30 cellular contexts compared by ENCODE assay signal in genomic region chr5:168780888-168781287, GRCh38.
"Had no signal": no experiment of that assay in that cellular context is flagged by ENCODE, and none has a peak within 500 bp of the region (broad histone marks: within the 10 kb centered on the region; RNA-seq: fewer than 3 reads in every experiment).

No MANE protein-coding gene starts in this region.

- H3K4me3 ChIP-seq: ascending aorta, breast epithelium, cardiac muscle cell, colonic mucosa, esophagus squamous epithelium, gastroesophageal sphincter, heart right ventricle, hepatocyte had no signal

- H3K4me2 ChIP-seq: hepatocyte had no signal

- H3K36me3 ChIP-seq: breast epithelium, colonic mucosa, heart right ventricle had no signal

- H3K9me3 ChIP-seq: ascending aorta, breast epithelium, colonic mucosa, esophagus squamous epithelium, gastroesophageal sphincter, heart right ventricle had no signal

- H3K36me3 Mint-ChIP-seq: activated naive CD4-positive, alpha-beta T cell treated with anti-CD3 and anti-CD28 coated beads, Interleukin-2, amount 10 ng/mL, durations not matched to agents 7 days and 5 days; activated naive CD8-positive, alpha-beta T cell treated with anti-CD3 and anti-CD28 coated beads, Interleukin-2, amount 10 ng/mL, durations not matched to agents 7 days and 5 days had no signal

- H3K27ac Mint-ChIP-seq: activated CD4-positive, alpha-beta memory T cell treated with anti-CD3 and anti-CD28 coated beads, Interleukin-2, amount 10 ng/mL, durations not matched to agents 7 days and 5 days; activated CD4-positive, alpha-beta T cell treated with anti-CD3 and anti-CD28 coated beads, Interleukin-2, amount 10 ng/mL, durations not matched to agents 7 days and 5 days; activated naive CD4-positive, alpha-beta T cell treated with anti-CD3 and anti-CD28 coated beads, Interleukin-2, amount 10 ng/mL, durations not matched to agents 7 days and 5 days; activated naive CD4-positive, alpha-beta T cell treated with anti-CD3 and anti-CD28 coated beads, Interleukin-2, amount 50 U/mL, for 72 hours; activated naive CD8-positive, alpha-beta T cell treated with anti-CD3 and anti-CD28 coated beads, Interleukin-2, amount 10 ng/mL, durations not matched to agents 7 days and 5 days; activated T-cell treated with anti-CD3 and anti-CD28 coated beads, Interleukin-2, amount 50 U/mL, for 24 hours; activated T-cell treated with anti-CD3 and anti-CD28 coated beads, Interleukin-2, amount 50 U/mL, for 72 hours; effector memory CD8-positive, alpha-beta T cell had no signal

- H3K27ac ChIP-seq: ascending aorta, breast epithelium, cardiac muscle cell, colonic mucosa, epithelial cell of prostate, esophagus squamous epithelium, gastroesophageal sphincter, heart right ventricle, hepatocyte had no signal

- H3K27me3 Mint-ChIP-seq: activated CD4-positive, alpha-beta memory T cell treated with anti-CD3 and anti-CD28 coated beads, Interleukin-2, amount 10 ng/mL, durations not matched to agents 7 days and 5 days; activated CD4-positive, alpha-beta T cell treated with anti-CD3 and anti-CD28 coated beads, Interleukin-2, amount 10 ng/mL, durations not matched to agents 7 days and 5 days had no signal

- ATAC-seq: activated naive CD4-positive, alpha-beta T cell treated with anti-CD3 and anti-CD28 coated beads, Interleukin-2, amount 50 U/mL, for 72 hours; activated T-cell treated with anti-CD3 and anti-CD28 coated beads, Interleukin-2, amount 50 U/mL, for 72 hours; effector memory CD8-positive, alpha-beta T cell; gastroesophageal sphincter; heart right ventricle had no signal

- H3K4me3 Mint-ChIP-seq: activated CD4-positive, alpha-beta memory T cell treated with anti-CD3 and anti-CD28 coated beads, Interleukin-2, amount 10 ng/mL, durations not matched to agents 7 days and 5 days; activated CD4-positive, alpha-beta T cell treated with anti-CD3 and anti-CD28 coated beads, Interleukin-2, amount 10 ng/mL, durations not matched to agents 7 days and 5 days; activated naive CD4-positive, alpha-beta T cell treated with anti-CD3 and anti-CD28 coated beads, Interleukin-2, amount 10 ng/mL, durations not matched to agents 7 days and 5 days; activated naive CD8-positive, alpha-beta T cell treated with anti-CD3 and anti-CD28 coated beads, Interleukin-2, amount 10 ng/mL, durations not matched to agents 7 days and 5 days; activated T-cell treated with anti-CD3 and anti-CD28 coated beads, Interleukin-2, amount 50 U/mL, for 24 hours; activated T-cell treated with anti-CD3 and anti-CD28 coated beads, Interleukin-2, amount 50 U/mL, for 72 hours; brain; effector memory CD8-positive, alpha-beta T cell had no signal

- H3K4me1 Mint-ChIP-seq: activated CD4-positive, alpha-beta memory T cell treated with anti-CD3 and anti-CD28 coated beads, Interleukin-2, amount 10 ng/mL, durations not matched to agents 7 days and 5 days; activated CD4-positive, alpha-beta T cell treated with anti-CD3 and anti-CD28 coated beads, Interleukin-2, amount 10 ng/mL, durations not matched to agents 7 days and 5 days; activated naive CD4-positive, alpha-beta T cell treated with anti-CD3 and anti-CD28 coated beads, Interleukin-2, amount 10 ng/mL, durations not matched to agents 7 days and 5 days; activated naive CD8-positive, alpha-beta T cell treated with anti-CD3 and anti-CD28 coated beads, Interleukin-2, amount 10 ng/mL, durations not matched to agents 7 days and 5 days had no signal

- DNase-seq: activated CD4-positive, alpha-beta memory T cell treated with anti-CD3 and anti-CD28 coated beads, Interleukin-2, amount 10 ng/mL, durations not matched to agents 7 days and 5 days; activated CD4-positive, alpha-beta T cell treated with anti-CD3 and anti-CD28 coated beads for 1 hour; activated CD4-positive, alpha-beta T cell treated with anti-CD3 and anti-CD28 coated beads for 4 hours; activated CD4-positive, alpha-beta T cell treated with anti-CD3 and anti-CD28 coated beads, Interleukin-2, amount 10 ng/mL, durations not matched to agents 7 days and 5 days; activated CD4-positive, alpha-beta T cell treated with anti-CD3 and anti-CD28 coated beads, Interleukin-2, amount 50 U/mL, for 4 hours; activated CD8-positive, alpha-beta memory T cell treated with anti-CD3 and anti-CD28 coated beads, Interleukin-2, amount 50 U/mL, for 48 hours; activated gamma-delta T cell; activated naive CD4-positive, alpha-beta T cell; activated naive CD4-positive, alpha-beta T cell treated with anti-CD3 and anti-CD28 coated beads, Interleukin-2, amount 10 ng/mL, durations not matched to agents 7 days and 5 days; activated naive CD8-positive, alpha-beta T cell treated with anti-CD3 and anti-CD28 coated beads, Interleukin-2, amount 10 ng/mL, durations not matched to agents 7 days and 5 days; activated T-cell treated with anti-CD3 and anti-CD28 coated beads for 4 hours; activated T-cell treated with anti-CD3 and anti-CD28 coated beads, Interleukin-2, amount 50 U/mL, for 24 hours; activated T-cell treated with anti-CD3 and anti-CD28 coated beads, Interleukin-2, amount 50 U/mL, for 72 hours; central memory CD4-positive, alpha-beta T cell; cerebellar nuclear complex; colonic mucosa; effector CD4-positive, alpha-beta T cell; effector memory CD8-positive, alpha-beta T cell; esophagus squamous epithelium; foreskin melanocyte; heart right ventricle; T-helper 2 cell had no signal

- H3K9me3 Mint-ChIP-seq: activated CD4-positive, alpha-beta memory T cell treated with anti-CD3 and anti-CD28 coated beads, Interleukin-2, amount 10 ng/mL, durations not matched to agents 7 days and 5 days; activated CD4-positive, alpha-beta T cell treated with anti-CD3 and anti-CD28 coated beads, Interleukin-2, amount 10 ng/mL, durations not matched to agents 7 days and 5 days; activated naive CD4-positive, alpha-beta T cell treated with anti-CD3 and anti-CD28 coated beads, Interleukin-2, amount 10 ng/mL, durations not matched to agents 7 days and 5 days; activated naive CD8-positive, alpha-beta T cell treated with anti-CD3 and anti-CD28 coated beads, Interleukin-2, amount 10 ng/mL, durations not matched to agents 7 days and 5 days; activated T-cell treated with anti-CD3 and anti-CD28 coated beads, Interleukin-2, amount 50 U/mL, for 24 hours; brain; effector memory CD8-positive, alpha-beta T cell had no signal

- H3K27me3 ChIP-seq: ascending aorta, breast epithelium, cardiac muscle cell, colonic mucosa, gastroesophageal sphincter, heart right ventricle, hepatocyte had no signal

- H2AFZ ChIP-seq: hepatocyte had no signal

- H3K4me1 ChIP-seq: ascending aorta, breast epithelium, colonic mucosa, esophagus squamous epithelium, gastroesophageal sphincter, heart right ventricle had no signal

- H3K79me2 ChIP-seq: hepatocyte had no signal
